21 cellular contexts compared by ENCODE assay signal in the genomic region with DNA sequence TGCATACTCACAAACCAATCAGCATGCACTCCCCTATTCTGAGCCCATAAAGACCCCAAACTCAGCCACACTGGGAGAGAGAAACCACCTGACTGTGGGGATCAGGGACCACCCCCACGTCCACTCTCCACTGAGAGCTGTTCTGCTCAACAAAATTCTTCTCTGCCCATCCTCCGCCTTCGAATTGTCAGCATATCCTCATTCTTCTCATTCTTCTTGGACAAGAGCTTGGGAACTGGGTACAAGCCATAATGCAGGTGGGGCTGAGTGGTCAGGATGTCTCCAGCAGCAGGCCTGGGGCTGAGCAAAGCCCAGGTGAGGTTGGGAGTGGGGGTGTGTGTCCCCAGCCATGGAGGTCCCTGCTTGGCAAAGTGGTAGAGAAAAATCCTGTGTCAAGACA.
"Had no signal": no experiment of that assay in that cellular context is flagged by ENCODE, and none has a peak within 500 bp of the region (broad histone marks: within the 10 kb centered on the region; RNA-seq: fewer than 3 reads in every experiment).

No MANE protein-coding gene starts in this region.

- H3K36me3 ChIP-seq: lower lobe of right lung, spleen, tibial artery, uterus had no signal

- H3K4me2 ChIP-seq: hepatocyte had no signal

- H3K9me3 ChIP-seq: uterus had no signal

- H3K27me3 ChIP-seq: body of pancreas, dorsolateral prefrontal cortex, foreskin keratinocyte, hepatocyte, spleen, tibial artery, uterus had no signal

- H3K27ac ChIP-seq: body of pancreas, dorsolateral prefrontal cortex, foreskin keratinocyte, hepatocyte, lower lobe of right lung, tibial artery, uterus had no signal

- DNase-seq: activated CD4-positive, alpha-beta T cell treated with anti-CD3 and anti-CD28 coated beads, Interleukin-2, amount 50 U/mL, for 1 hour; activated CD4-positive, CD25-positive, alpha-beta regulatory T cell treated with anti-CD3 and anti-CD28 coated beads, Interleukin-2, amount 50 U/mL, for 72 hours; activated gamma-delta T cell treated with Interleukin-2 at 50 U/mL for 16 hours; activated T-cell treated with anti-CD3 and anti-CD28 coated beads, Interleukin-2, amount 50 U/mL, for 4 hours; body of pancreas; dorsolateral prefrontal cortex; foreskin keratinocyte; left colon; lower lobe of right lung; occipital lobe; posterior cingulate gyrus; retina; spleen; stimulated activated CD8-positive, alpha-beta memory T cell treated with anti-CD3 and anti-CD28 coated beads, Interleukin-4, amount 100 ng/mL, for 48 hours; stimulated activated naive CD8-positive, alpha-beta T cell treated with anti-CD3 and anti-CD28 coated beads, Interleukin-15, Interleukin-2, amounts not matched to agents 100 U/mL and 50 U/mL, for 24 hours; substantia nigra; T-helper 1 cell; uterus had no signal

- H2AFZ ChIP-seq: hepatocyte had no signal

- H3K4me3 ChIP-seq: body of pancreas, dorsolateral prefrontal cortex, hepatocyte, lower lobe of right lung, spleen, tibial artery, uterus had no signal

- H3K4me3 Mint-ChIP-seq: activated T-cell treated with anti-CD3 and anti-CD28 coated beads, Interleukin-2, amount 50 U/mL, for 4 hours; nephron had no signal

- H3K27ac Mint-ChIP-seq: nephron had no signal

- H3K4me1 Mint-ChIP-seq: nephron had no signal

- H3K79me2 ChIP-seq: hepatocyte had no signal
